Comparison of ENCODE assay signal across 2 cellular contexts in the genomic region with DNA sequence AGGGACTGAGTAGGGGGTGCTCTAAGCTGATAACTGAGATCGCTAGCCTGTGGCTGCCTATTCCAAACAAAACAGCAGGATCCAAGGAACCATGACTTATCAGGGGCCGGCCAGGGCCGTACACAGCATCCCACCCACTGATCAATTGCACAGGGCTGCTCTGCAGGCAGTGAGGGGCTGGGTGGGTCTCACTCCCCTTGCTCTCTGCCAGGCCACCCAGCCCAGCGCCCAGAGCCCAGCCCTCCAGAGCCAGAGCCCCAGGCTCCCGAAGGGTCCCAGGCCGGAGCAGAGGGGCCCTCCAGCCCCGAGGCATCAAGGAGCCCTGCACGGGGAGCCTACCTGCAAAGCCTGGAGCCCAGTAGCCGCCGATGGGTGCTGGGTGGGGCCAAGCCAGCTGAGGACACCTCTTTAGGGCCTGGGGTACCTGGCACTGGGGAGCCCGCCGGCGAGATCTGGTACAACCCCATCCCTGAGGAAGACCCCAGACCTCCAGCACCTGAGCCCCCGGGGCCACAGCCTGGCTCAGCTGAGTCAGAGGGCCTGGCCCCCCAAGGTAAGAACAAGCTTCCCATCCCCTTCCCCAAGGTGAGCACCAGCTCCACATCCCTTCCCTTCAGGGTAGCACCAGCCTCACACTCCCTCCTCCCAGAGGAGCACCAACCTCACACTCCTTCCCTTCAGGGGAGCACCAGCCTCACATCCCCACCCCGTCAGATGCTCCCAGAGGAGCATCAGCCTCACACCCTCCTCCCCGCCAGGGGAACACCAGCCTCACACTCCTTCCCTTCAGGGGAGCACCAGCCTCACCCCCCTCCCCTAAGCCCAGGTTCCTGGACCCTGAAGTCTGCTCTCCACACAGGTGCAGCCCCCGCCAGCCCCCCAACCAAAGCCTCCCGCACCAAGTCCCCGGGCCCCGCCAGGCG.
TF ChIP-seq lines count a peak whose summit lies in the region.

No MANE protein-coding gene starts in this region.

TF ChIP-seq in SK-N-SH, 30 proteins besides CTCF, POLR2A, EP300 and RAD21 (continued from another document):
- TF ChIP-seq REST (IDR thresholded peaks at IDR 0.05; ENCODE audit: low read depth, low read length) (no peak), TCF12 (IDR thresholded peaks at IDR 0.05) (no peak), ZBTB33 (IDR thresholded peaks at IDR 0.05; ENCODE audit: borderline replicate concordance, low read depth) (no peak), MXI1 (IDR thresholded peaks at IDR 0.05; ENCODE audit: low read depth, low read length) (no peak), FOXJ3 (CRISPR knock-in tag; IDR thresholded peaks at IDR 0.05) (no peak), YY1 (IDR thresholded peaks at IDR 0.05; ENCODE audit: low read depth) (no peak), EZH2phosphoT487 (IDR thresholded peaks at IDR 0.05; ENCODE audit: borderline replicate concordance, low read depth) (no peak), SIN3A (IDR thresholded peaks at IDR 0.05; ENCODE audit: borderline replicate concordance, low read depth, low read length) (no peak), RXRA (IDR thresholded peaks at IDR 0.05; ENCODE audit: borderline replicate concordance, low read depth) (no peak), TAF1 (IDR thresholded peaks at IDR 0.05; ENCODE audit: borderline replicate concordance, low read depth, low read length) (no peak), GABPA (IDR thresholded peaks at IDR 0.05; ENCODE audit: low read depth) (no peak), GATA2 (CRISPR knock-in tag; IDR thresholded peaks at IDR 0.05) (no peak), TEAD4 (IDR thresholded peaks at IDR 0.05; ENCODE audit: borderline replicate concordance, insufficient read depth) (no peak)
- TF ChIP-seq, protein P1, sequence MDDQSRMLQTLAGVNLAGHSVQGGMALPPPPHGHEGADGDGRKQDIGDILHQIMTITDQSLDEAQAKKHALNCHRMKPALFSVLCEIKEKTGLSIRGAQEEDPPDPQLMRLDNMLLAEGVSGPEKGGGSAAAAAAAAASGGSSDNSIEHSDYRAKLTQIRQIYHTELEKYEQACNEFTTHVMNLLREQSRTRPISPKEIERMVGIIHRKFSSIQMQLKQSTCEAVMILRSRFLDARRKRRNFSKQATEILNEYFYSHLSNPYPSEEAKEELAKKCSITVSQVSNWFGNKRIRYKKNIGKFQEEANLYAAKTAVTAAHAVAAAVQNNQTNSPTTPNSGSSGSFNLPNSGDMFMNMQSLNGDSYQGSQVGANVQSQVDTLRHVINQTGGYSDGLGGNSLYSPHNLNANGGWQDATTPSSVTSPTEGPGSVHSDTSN (IDR thresholded peaks at IDR 0.05): no peak

TF ChIP-seq in SK-N-SH treated with all-trans-retinoic acid at 6 μM for 48 hours, 23 proteins besides CTCF, POLR2A, EP300 and RAD21 (continued from another document):
- TF ChIP-seq PATZ1 (CRISPR knock-in tag; IDR thresholded peaks at IDR 0.05; ENCODE audit: borderline replicate concordance) (no peak), ZFP30 (CRISPR knock-in tag; IDR thresholded peaks at IDR 0.05) (no peak)
